ENCODE assay signal across 1 cellular context in genomic region chr15:41493205-41493901, GRCh38.
TF ChIP-seq lines count a peak whose summit lies in the region.

Gene ITPKA (plus strand): TSS chr15:41493874. CDS start chr15:41493928, 54 bp downstream.

TF ChIP-seq in HepG2, 621 proteins besides CTCF, POLR2A, EP300 and RAD21 (continued from another document and continues in another):
- no peak for TF ChIP-seq TBP (CRISPR knock-in tag; IDR thresholded peaks at IDR 0.05)
- peak; percentile 75 for TF ChIP-seq SALL1 (CRISPR knock-in tag; IDR thresholded peaks at IDR 0.05)
- peak; percentile 94 for TF ChIP-seq ZFX (CRISPR knock-in tag; IDR thresholded peaks at IDR 0.05; ENCODE audit: low read depth)
- peak; percentile 35; the same call in 1 of the 2 replicates for TF ChIP-seq ZNF670 (CRISPR knock-in tag; IDR thresholded peaks at IDR 0.05; ENCODE audit: borderline replicate concordance)
- 0 out of 2 replicates have a peak, but pooled peaks have one; percentile 42 for TF ChIP-seq HIC2 (CRISPR knock-in tag; IDR thresholded peaks at IDR 0.05; ENCODE audit: low read depth)
- no peak for TF ChIP-seq ZNF816 (CRISPR knock-in tag; IDR thresholded peaks at IDR 0.05; ENCODE audit: borderline replicate concordance)
- TF ChIP-seq LCORL (IDR thresholded peaks at IDR 0.05), result no peak
- TF ChIP-seq LCORL (CRISPR knock-in tag; IDR thresholded peaks at IDR 0.05), result peak; percentile 70
- TF ChIP-seq FOSL2 (CRISPR knock-in tag; IDR thresholded peaks at IDR 0.05), result peak; percentile 10; the same call in 1 of the 2 replicates
- 0 out of 2 replicates have a peak, but pooled peaks have one; percentile 27 for TF ChIP-seq KLF15 (CRISPR knock-in tag; IDR thresholded peaks at IDR 0.05; ENCODE audit: borderline replicate concordance)
- TF ChIP-seq PHF8 (CRISPR knock-in tag; IDR thresholded peaks at IDR 0.05), result peak; percentile 83
- TF ChIP-seq SRF (IDR thresholded peaks at IDR 0.05; ENCODE audit: low read depth, low read length), result no peak
- TF ChIP-seq CSRNP1 (CRISPR knock-in tag; IDR thresholded peaks at IDR 0.05), result peak; percentile 73
- 0 out of 2 replicates have a peak, but pooled peaks have one; percentile 48 for TF ChIP-seq SNAPC2 (CRISPR knock-in tag; IDR thresholded peaks at IDR 0.05)
- TF ChIP-seq TAF15 (IDR thresholded peaks at IDR 0.05; ENCODE audit: low read depth, low read length, poor library complexity, severe bottlenecking), result peak; percentile 47
- TF ChIP-seq ZNF83 (CRISPR knock-in tag; IDR thresholded peaks at IDR 0.05; ENCODE audit: borderline replicate concordance), result 0 out of 2 replicates have a peak, but pooled peaks have one; percentile 19
- peak; percentile 72; the same call in 1 of the 2 replicates for TF ChIP-seq ZNF292 (CRISPR knock-in tag; IDR thresholded peaks at IDR 0.05; ENCODE audit: borderline replicate concordance, low read depth)
- 0 out of 2 replicates have a peak, but pooled peaks have one; percentile 69 for TF ChIP-seq GLI4 (CRISPR knock-in tag; IDR thresholded peaks at IDR 0.05; ENCODE audit: borderline replicate concordance)
- TF ChIP-seq IRF9 (CRISPR knock-in tag; IDR thresholded peaks at IDR 0.05; ENCODE audit: borderline replicate concordance), result 0 out of 2 replicates have a peak, but pooled peaks have one; percentile 58
- peak; percentile 65; the same call in 1 of the 2 replicates for TF ChIP-seq ZNF331 (CRISPR knock-in tag; IDR thresholded peaks at IDR 0.05)
- TF ChIP-seq ARHGAP35 (CRISPR knock-in tag; IDR thresholded peaks at IDR 0.05; ENCODE audit: borderline replicate concordance), result no peak; the same call in 1 of the 2 replicates
- peak; percentile 64; the same call in 1 of the 2 replicates for TF ChIP-seq MYC (CRISPR knock-in tag; IDR thresholded peaks at IDR 0.05; ENCODE audit: borderline replicate concordance)
- TF ChIP-seq JUN (CRISPR knock-in tag; IDR thresholded peaks at IDR 0.05), result no peak
- TF ChIP-seq ELF4 (CRISPR knock-in tag; IDR thresholded peaks at IDR 0.05; ENCODE audit: borderline replicate concordance), result no peak
- TF ChIP-seq ASH2L (IDR thresholded peaks at IDR 0.05; ENCODE audit: insufficient read length, low read depth, low read length), result peak; percentile 71
- peak; percentile 66 for TF ChIP-seq MYPOP (CRISPR knock-in tag; IDR thresholded peaks at IDR 0.05)
- TF ChIP-seq AGO1 (IDR thresholded peaks at IDR 0.05; ENCODE audit: low read depth, low read length, poor library complexity, severe bottlenecking), result peak; percentile 34
- TF ChIP-seq NR2F6 (IDR thresholded peaks at IDR 0.05), result peak; percentile 18; the same call in 1 of the 2 replicates
- TF ChIP-seq NR2F6 (CRISPR knock-in tag; IDR thresholded peaks at IDR 0.05), result no peak
- no peak for TF ChIP-seq GTF3A (CRISPR knock-in tag; conservative IDR thresholded peaks at IDR 0.05)
- TF ChIP-seq ZGPAT (CRISPR knock-in tag; IDR thresholded peaks at IDR 0.05), result peak; percentile 83
- no peak for TF ChIP-seq FOXK1 (CRISPR knock-in tag; IDR thresholded peaks at IDR 0.05; ENCODE audit: borderline replicate concordance, low read depth)
- TF ChIP-seq SOX13 (IDR thresholded peaks at IDR 0.05), result no peak
- TF ChIP-seq SOX13 (CRISPR knock-in tag; conservative IDR thresholded peaks at IDR 0.05 in 1 of 2, IDR thresholded peaks at IDR 0.05 in 1 of 2), result peak in 1 of 2 experiments; percentile 62; a peak in 2 of 4 replicates
- peak; percentile 82; the same call in 1 of the 2 replicates for TF ChIP-seq ZNF879 (CRISPR knock-in tag; IDR thresholded peaks at IDR 0.05)
- TF ChIP-seq NFE2L1 (CRISPR knock-in tag; IDR thresholded peaks at IDR 0.05; ENCODE audit: borderline replicate concordance), result no peak
- peak; percentile 45; the same call in 1 of the 2 replicates for TF ChIP-seq MTERF4 (CRISPR knock-in tag; IDR thresholded peaks at IDR 0.05)
- TF ChIP-seq ZKSCAN8 (CRISPR knock-in tag; IDR thresholded peaks at IDR 0.05; ENCODE audit: borderline replicate concordance), result no peak
- no peak for TF ChIP-seq ZNF674 (CRISPR knock-in tag; IDR thresholded peaks at IDR 0.05; ENCODE audit: low read depth)
- TF ChIP-seq MEF2D (CRISPR knock-in tag; IDR thresholded peaks at IDR 0.05), result peak; percentile 41
- TF ChIP-seq MXD3 (CRISPR knock-in tag; IDR thresholded peaks at IDR 0.05), result peak; percentile 66
- TF ChIP-seq YEATS4 (CRISPR knock-in tag; IDR thresholded peaks at IDR 0.05; ENCODE audit: borderline replicate concordance), result peak; percentile 57
- TF ChIP-seq ZNF609 (CRISPR knock-in tag; IDR thresholded peaks at IDR 0.05; ENCODE audit: borderline replicate concordance), result peak; percentile 65; the same call in 1 of the 2 replicates
- no peak for TF ChIP-seq ZNF724P (CRISPR knock-in tag; IDR thresholded peaks at IDR 0.05; ENCODE audit: borderline replicate concordance)
- TF ChIP-seq ZBTB38 (CRISPR knock-in tag; IDR thresholded peaks at IDR 0.05), result no peak
- no peak for TF ChIP-seq NCOA5 (CRISPR knock-in tag; IDR thresholded peaks at IDR 0.05)
- TF ChIP-seq UBTF (CRISPR knock-in tag; IDR thresholded peaks at IDR 0.05), result peak; percentile 89
- TF ChIP-seq TFDP1 (CRISPR knock-in tag; IDR thresholded peaks at IDR 0.05; ENCODE audit: borderline replicate concordance), result peak; percentile 61; the same call in 1 of the 2 replicates
- peak; percentile 85 for TF ChIP-seq ZNF547 (CRISPR knock-in tag; IDR thresholded peaks at IDR 0.05)
